In genomic region chr10:79112898-79113431, GRCh38 we compare ENCODE assay signal across 1 cellular context.
A peak's percentile ranks its signal among the peaks of the same experiment; 100 is the strongest.
TF ChIP-seq lines count a peak whose summit lies in the region.

No MANE protein-coding gene starts in this region.

TF ChIP-seq in IMR-90, 13 proteins besides CTCF, POLR2A, EP300 and RAD21:
- TF ChIP-seq FOS (IDR thresholded peaks at IDR 0.05; ENCODE audit: low read depth, low read length) (peak; percentile 71), MAZ (IDR thresholded peaks at IDR 0.05; ENCODE audit: borderline replicate concordance, low read depth, low read length) (no peak), USF2 (IDR thresholded peaks at IDR 0.05; ENCODE audit: low read depth, low read length) (no peak), BHLHE40 (IDR thresholded peaks at IDR 0.05; ENCODE audit: low read depth, low read length) (peak; percentile 20; the same call in 1 of the 2 replicates), CHD1 (IDR thresholded peaks at IDR 0.05; ENCODE audit: low read depth, low read length) (no peak), MXI1 (IDR thresholded peaks at IDR 0.05; ENCODE audit: borderline replicate concordance, low read depth, low read length) (no peak), RFX5 (IDR thresholded peaks at IDR 0.05; ENCODE audit: low read depth, low read length) (no peak), SMC3 (IDR thresholded peaks at IDR 0.05; ENCODE audit: low read depth, low read length) (peak; percentile 14; the same call in 1 of the 2 replicates), NFE2L2 (IDR thresholded peaks at IDR 0.05; ENCODE audit: low read depth, low read length) (no peak), CEBPB (IDR thresholded peaks at IDR 0.05; ENCODE audit: low read depth, low read length) (no peak), RCOR1 (IDR thresholded peaks at IDR 0.05; ENCODE audit: insufficient replicate concordance, low read length) (no peak)
